ENCODE assay signal across 7 cellular contexts in the genomic region with DNA sequence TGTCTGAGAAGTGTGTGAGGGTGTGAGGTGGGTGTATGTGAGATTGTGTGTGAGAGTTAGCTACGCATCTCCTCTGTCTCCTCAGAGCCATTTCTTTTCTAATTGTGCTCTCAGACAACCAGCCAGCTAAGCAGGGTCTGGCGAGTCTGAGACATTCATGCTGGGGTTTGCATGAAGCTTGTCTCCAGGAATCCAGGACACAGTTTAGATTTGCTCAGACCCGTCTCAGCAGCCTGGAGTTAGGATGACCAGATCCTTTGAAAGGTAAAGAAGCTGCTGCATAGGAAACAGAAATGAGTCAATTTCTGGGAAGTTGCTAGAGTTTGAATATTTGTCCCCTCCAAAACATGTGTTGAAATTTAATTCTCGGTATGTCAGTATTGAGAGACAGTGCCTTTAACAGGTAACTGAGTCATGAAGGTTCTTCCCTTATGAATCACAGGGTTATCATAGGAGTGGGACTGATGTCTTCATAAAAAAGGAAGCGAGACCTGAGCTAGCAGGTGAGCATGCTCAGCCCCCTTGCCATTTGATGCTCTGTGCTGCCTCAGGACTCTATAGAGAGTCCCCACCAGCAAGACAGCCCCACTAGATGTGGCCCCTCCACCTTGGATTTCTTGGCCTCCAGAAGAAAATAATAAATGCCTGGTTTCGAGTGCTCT.
DNase-seq lines count a peak whose midpoint lies in the region; ATAC-seq, FAIRE-seq and TF ChIP-seq lines count a peak whose summit lies in the region.
"Not testable (repeated sequence)": the region's sequence is repeated elsewhere in the genome, so short reads cannot be mapped to it uniquely, and the experiment has no call there.

No MANE protein-coding gene starts in this region.

- H3K4ac ChIP-seq in H1 (replicated peaks; ENCODE audit: insufficient read length, low read depth, low read length) = not testable (repeated sequence)

- H4K5ac ChIP-seq in H1 (ENCODE audit: insufficient read length, low read depth, low read length) = not testable (repeated sequence)

- H3K56ac ChIP-seq in H1 (replicated peaks; ENCODE audit: insufficient read length, low read depth, low read length) = not testable (repeated sequence)

- not testable (repeated sequence) for H4K91ac ChIP-seq in H1 (replicated peaks; ENCODE audit: insufficient read length, low read length)

- H3K36me3 ChIP-seq in RWPE2 (ENCODE audit: low read depth); H1 (ENCODE audit: control insufficient read depth in 2 of 4, insufficient read depth in 4 of 4, low read length in 3 of 4): not testable (repeated sequence)

- not testable (repeated sequence) for H3K23me2 ChIP-seq in H1 (ENCODE audit: low read depth, low read length)

- H3K27me3 ChIP-seq in RWPE2 (ENCODE audit: insufficient read depth, poor library complexity, severe bottlenecking); H1 (replicated peaks in 1 of 4; ENCODE audit: control insufficient read depth in 3 of 4, extremely low read depth in 1 of 4, insufficient read depth in 3 of 4, low read length in 3 of 4): not testable (repeated sequence)

- H2AFZ ChIP-seq in H1 (ENCODE audit: low read length) = not testable (repeated sequence)

- H3K4me1 ChIP-seq in RWPE2 (ENCODE audit: insufficient read depth, poor library complexity, severe bottlenecking); H1 (replicated peaks in 1 of 4; ENCODE audit: control insufficient read depth in 3 of 4, insufficient read depth in 4 of 4, low read length in 3 of 4): not testable (repeated sequence)

- TF ChIP-seq RAD21 in H1 (IDR thresholded peaks at IDR 0.05 in 1 of 2, conservative IDR thresholded peaks at IDR 0.05 in 1 of 2; ENCODE audit: low read depth in 2 of 2, low read length in 2 of 2) = not testable (repeated sequence)

- H3K27ac ChIP-seq in RWPE2 (ENCODE audit: poor library complexity, severe bottlenecking) = peak overlapping the region; percentile 69
- H3K27ac ChIP-seq in H1 (ENCODE audit: low read depth, low read length) = not testable (repeated sequence)

- 80% methylated on average over 1 of the region's 6 CpGs; no CpG with 5 or more reads in 1 of the 2 experiments for WGBS in H1 (ENCODE audit: extremely low coverage in 1 of 2, insufficient coverage in 1 of 2, insufficient read length in 1 of 2, insufficient replicate concordance in 2 of 2, low coverage in 1 of 2, low lambda C conversion rate in 2 of 2, missing lambda C conversion rate in 1 of 2), 2 experiments

- not testable (repeated sequence) for H3K23ac ChIP-seq in H1 (ENCODE audit: insufficient read length)

- H3K9me3 Mint-ChIP-seq in activated CD4-positive, alpha-beta T cell treated with anti-CD3 and anti-CD28 coated beads, Interleukin-2, amount 10 ng/mL, durations not matched to agents 7 days and 5 days; activated T-cell treated with anti-CD3 and anti-CD28 coated beads, Interleukin-2, amount 50 U/mL, for 72 hours; activated naive CD8-positive, alpha-beta T cell (ENCODE audit: low read depth): not testable (repeated sequence)

- H3K18ac ChIP-seq in H1 (ENCODE audit: extremely low read depth, low read length) = not testable (repeated sequence)

- not testable (repeated sequence) for DNase-seq in H54 (ENCODE audit: insufficient read length, low spot score); RWPE2 (ENCODE audit: low spot score); activated CD4-positive, alpha-beta T cell treated with anti-CD3 and anti-CD28 coated beads, Interleukin-2, amount 10 ng/mL, durations not matched to agents 7 days and 5 days; activated T-cell treated with anti-CD3 and anti-CD28 coated beads, Interleukin-2, amount 50 U/mL, for 72 hours; H1 (ENCODE audit: low read depth in 1 of 2, low spot score in 2 of 2); omental fat pad (ENCODE audit: low spot score)

- H3K4me3 ChIP-seq in RWPE2 (ENCODE audit: severe bottlenecking); H1 (ENCODE audit: extremely low read depth in 1 of 4, insufficient read depth in 2 of 4, low read depth in 3 of 4, low read length in 4 of 4): not testable (repeated sequence)

- H2BK5ac ChIP-seq in H1 (ENCODE audit: low read depth, low read length) = not testable (repeated sequence)

- H2AK5ac ChIP-seq in H1 (ENCODE audit: low read depth, low read length) = not testable (repeated sequence)

- not testable (repeated sequence) for H3K79me1 ChIP-seq in H1 (ENCODE audit: low read depth, low read length)

- H3K36me3 Mint-ChIP-seq in activated CD4-positive, alpha-beta T cell treated with anti-CD3 and anti-CD28 coated beads, Interleukin-2, amount 10 ng/mL, durations not matched to agents 7 days and 5 days (ENCODE audit: low read depth); activated T-cell treated with anti-CD3 and anti-CD28 coated beads, Interleukin-2, amount 50 U/mL, for 72 hours (ENCODE audit: insufficient read depth in 2 of 2); activated naive CD8-positive, alpha-beta T cell: not testable (repeated sequence)

- TF ChIP-seq CTCF in RWPE2 (IDR thresholded peaks at IDR 0.05; ENCODE audit: poor library complexity, severe bottlenecking); H1 (IDR thresholded peaks at IDR 0.05; ENCODE audit: control extremely low read depth in 1 of 3, insufficient read depth in 1 of 3, low read depth in 1 of 3, low read length in 3 of 3); omental fat pad (IDR thresholded peaks at IDR 0.05): not testable (repeated sequence)

- H2BK120ac ChIP-seq in H1 (replicated peaks; ENCODE audit: low read depth, low read length) = not testable (repeated sequence)

- not testable (repeated sequence) for H2BK15ac ChIP-seq in H1 (ENCODE audit: low read length)

- H3K27ac Mint-ChIP-seq in activated CD4-positive, alpha-beta T cell treated with anti-CD3 and anti-CD28 coated beads, Interleukin-2, amount 10 ng/mL, durations not matched to agents 7 days and 5 days = peak overlapping the region; percentile 80
- H3K27ac Mint-ChIP-seq in activated T-cell treated with anti-CD3 and anti-CD28 coated beads, Interleukin-2, amount 50 U/mL, for 72 hours = peak overlapping the region; percentile 57
- peak overlapping the region; percentile 97 for H3K27ac Mint-ChIP-seq in activated naive CD8-positive, alpha-beta T cell

- not testable (repeated sequence) for H3K4me1 Mint-ChIP-seq in activated CD4-positive, alpha-beta T cell treated with anti-CD3 and anti-CD28 coated beads, Interleukin-2, amount 10 ng/mL, durations not matched to agents 7 days and 5 days; activated T-cell treated with anti-CD3 and anti-CD28 coated beads, Interleukin-2, amount 50 U/mL, for 72 hours (ENCODE audit: low read depth)
- H3K4me1 Mint-ChIP-seq in activated naive CD8-positive, alpha-beta T cell (ENCODE audit: low read depth) = peaks cover 10% of the 10 kb centered on the region

- not testable (repeated sequence) for H3K14ac ChIP-seq in H1 (ENCODE audit: insufficient read length)

- TF ChIP-seq EP300 in H1 (IDR thresholded peaks at IDR 0.05; ENCODE audit: borderline replicate concordance in 1 of 2, low read depth in 2 of 2, low read length in 2 of 2) = not testable (repeated sequence)

- POLR2A ChIA-PET in activated CD4-positive, alpha-beta T cell treated with anti-CD3 and anti-CD28 coated beads, Interleukin-2, amount 10 ng/mL, durations not matched to agents 7 days and 5 days (lab: Charles Lee); H1 (lab: Charles Lee; ENCODE audit: partially characterized antibody): not testable (repeated sequence)

- H4K8ac ChIP-seq in H1 (ENCODE audit: extremely low read depth, insufficient read depth, low read length) = not testable (repeated sequence)

- not testable (repeated sequence) for H2BK20ac ChIP-seq in H1 (ENCODE audit: low read length)

- not testable (repeated sequence) for H3K4me2 ChIP-seq in H1 (ENCODE audit: insufficient read depth in 1 of 2, low read depth in 2 of 2, low read length in 2 of 2)

- not testable (repeated sequence) for H3K79me2 ChIP-seq in H1 (ENCODE audit: control insufficient read depth in 1 of 2, insufficient read depth in 2 of 2, low read length in 2 of 2)

- H2BK12ac ChIP-seq in H1 (ENCODE audit: low read depth, low read length) = not testable (repeated sequence)

- not testable (repeated sequence) for H3K4me3 Mint-ChIP-seq in activated CD4-positive, alpha-beta T cell treated with anti-CD3 and anti-CD28 coated beads, Interleukin-2, amount 10 ng/mL, durations not matched to agents 7 days and 5 days
- peak overlapping the region; percentile 26 to 70 for H3K4me3 Mint-ChIP-seq in activated T-cell treated with anti-CD3 and anti-CD28 coated beads, Interleukin-2, amount 50 U/mL, for 72 hours
- H3K4me3 Mint-ChIP-seq in activated naive CD8-positive, alpha-beta T cell = peak overlapping the region; percentile 24

- peak; percentile 11 for FAIRE-seq in H54 (lab: Jason Lieb, UNC)
- FAIRE-seq in H1 (lab: Jason Lieb, UNC) = peak; percentile 39

- not testable (repeated sequence) for TF ChIP-seq POLR2A in H54 (IDR thresholded peaks at IDR 0.05; ENCODE audit: low read depth, low read length); H1 (IDR thresholded peaks at IDR 0.05; ENCODE audit: control extremely low read depth in 1 of 2, low read depth in 2 of 2, low read length in 2 of 2)

- ATAC-seq in RWPE2 (ENCODE audit: low read depth) = peak; percentile 95
- peak; percentile 79 to 81 for ATAC-seq in activated T-cell treated with anti-CD3 and anti-CD28 coated beads, Interleukin-2, amount 50 U/mL, for 72 hours (replicated peaks in 1 of 2)
- ATAC-seq in omental fat pad (ENCODE audit: low FRiP score) = peak; percentile 48

- CTCF ChIA-PET in activated CD4-positive, alpha-beta T cell treated with anti-CD3 and anti-CD28 coated beads, Interleukin-2, amount 10 ng/mL, durations not matched to agents 7 days and 5 days (lab: Charles Lee); H1 (lab: Charles Lee; ENCODE audit: partially characterized antibody): not testable (repeated sequence)

- not testable (repeated sequence) for H4K20me1 ChIP-seq in H1 (replicated peaks in 1 of 2; ENCODE audit: control insufficient read depth in 1 of 2, insufficient read depth in 2 of 2, low read length in 2 of 2)

- not testable (repeated sequence) for H3K27me3 Mint-ChIP-seq in activated CD4-positive, alpha-beta T cell treated with anti-CD3 and anti-CD28 coated beads, Interleukin-2, amount 10 ng/mL, durations not matched to agents 7 days and 5 days; activated T-cell treated with anti-CD3 and anti-CD28 coated beads, Interleukin-2, amount 50 U/mL, for 72 hours (ENCODE audit: low read depth); activated naive CD8-positive, alpha-beta T cell

- not testable (repeated sequence) for H3K9ac ChIP-seq in H1 (replicated peaks in 1 of 4; ENCODE audit: extremely low read depth in 1 of 4, low read depth in 3 of 4, low read length in 3 of 4)

- not testable (repeated sequence) for H3K9me3 ChIP-seq in RWPE2 (ENCODE audit: severe bottlenecking); H1 (ENCODE audit: insufficient read depth in 2 of 2, low read depth in 1 of 2, low read length in 1 of 2)
